7 cellular contexts compared by ENCODE assay signal in the genomic region with DNA sequence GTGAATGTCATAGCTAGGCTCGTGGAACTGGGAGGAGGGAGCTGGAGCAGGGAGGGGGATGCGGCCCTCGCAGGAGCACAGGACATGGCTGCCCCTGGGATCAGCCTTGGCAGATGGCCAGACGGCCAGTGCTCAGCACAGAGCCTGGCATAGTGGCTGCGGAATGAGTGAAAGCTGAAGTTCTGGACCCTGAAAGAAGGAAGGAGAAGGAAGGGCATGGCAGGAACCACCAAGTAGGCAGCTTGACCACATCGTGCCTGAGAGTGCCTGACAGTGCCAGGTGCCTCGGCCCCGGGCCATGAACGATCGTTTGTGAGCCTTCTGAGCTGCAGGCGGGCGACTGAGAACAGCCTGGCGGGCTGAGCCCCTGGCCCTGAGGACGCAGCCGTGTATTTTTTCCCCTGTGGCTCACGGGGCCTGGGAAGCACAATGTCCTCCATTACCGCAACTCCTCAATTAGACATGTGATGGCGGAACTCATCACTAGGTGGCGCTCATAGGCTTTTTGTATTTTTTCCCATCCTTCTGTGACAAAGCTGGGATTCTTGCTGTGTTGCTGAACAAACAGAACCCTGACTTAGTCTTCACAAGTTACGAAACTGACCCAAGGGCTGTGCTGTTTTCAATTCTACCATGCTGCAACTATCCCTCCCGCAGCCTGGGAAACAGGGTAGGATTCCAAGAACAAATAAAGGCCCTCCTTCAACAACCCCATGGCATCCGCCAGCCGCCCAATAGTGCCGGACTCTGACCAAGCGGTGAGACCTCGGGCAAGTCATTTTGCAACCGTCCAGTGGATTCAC. TPM values are rescaled to one million over a fixed set of nuclear protein-coding genes. Genes with fewer than 3 reads are reported as not detected.
DNase-seq lines count a peak whose midpoint lies in the region; ATAC-seq, FAIRE-seq and TF ChIP-seq lines count a peak whose summit lies in the region.

No MANE protein-coding gene starts in this region.

- H3K9ac ChIP-seq in Loucy (ENCODE audit: low read depth, low read length, poor library complexity, severe bottlenecking): no peak overlapping the region

- peak; percentile 90 for DNase-seq in RPMI8226
- DNase-seq in activated naive CD8-positive, alpha-beta T cell treated with anti-CD3 and anti-CD28 coated beads for 36 hours: peak; percentile 40
- DNase-seq in Right ventricle myocardium superior: peak; percentile 74
- DNase-seq in pancreas: peak; percentile 34 to 82 (median 67)
- DNase-seq in upper lobe of right lung: peak; percentile 67

- intact Hi-C loops in Right ventricle myocardium superior (cut with DNase I): loop anchor here (5.0 kb wide), 1 partner anchor 47 kb away; a partner anchor contains a TSS
- intact Hi-C loops in pancreas (cut with DNase I): no loop called here
- intact Hi-C loops in upper lobe of right lung (cut with DNase I): no loop called here

- H3K27me3 Mint-ChIP-seq in activated naive CD8-positive, alpha-beta T cell treated with anti-CD3 and anti-CD28 coated beads for 36 hours: peaks cover 6% of the 10 kb centered on the region

- no peak overlapping the region for H3K4me2 ChIP-seq in Loucy (ENCODE audit: low read depth, low read length, poor library complexity, severe bottlenecking)

- H3K9me3 ChIP-seq in Loucy (ENCODE audit: insufficient read depth, low read depth, low read length): no peaks in the 10 kb centered on the region
- H3K9me3 ChIP-seq in pancreas: no peaks in the 10 kb centered on the region
- no peaks in the 10 kb centered on the region for H3K9me3 ChIP-seq in upper lobe of right lung

- H3K36me3 ChIP-seq in Loucy (ENCODE audit: insufficient read depth, low read length) (no peaks in the 10 kb centered on the region), pancreas (no peaks in the 10 kb centered on the region), upper lobe of right lung (no peaks in the 10 kb centered on the region)

- TF ChIP-seq CTCF in GM12872 (IDR thresholded peaks at IDR 0.05; ENCODE audit: insufficient read depth, low read depth, low read length): peak; percentile 74
- TF ChIP-seq CTCF in Loucy (conservative IDR thresholded peaks at IDR 0.05; ENCODE audit: low read length): peak; percentile 79
- TF ChIP-seq CTCF in pancreas (IDR thresholded peaks at IDR 0.05): peak; percentile 49 to 79 (median 64)
- TF ChIP-seq CTCF in upper lobe of right lung (IDR thresholded peaks at IDR 0.05): peak; percentile 73

- H2AFZ ChIP-seq in Loucy (ENCODE audit: low read length): peak overlapping the region; percentile 87

- no peaks in the 10 kb centered on the region for H3K79me2 ChIP-seq in Loucy (ENCODE audit: insufficient read depth, low read length)

- H4K20me1 ChIP-seq in Loucy (ENCODE audit: insufficient read depth, low read length, poor library complexity, severe bottlenecking): no peaks in the 10 kb centered on the region

- H3F3A ChIP-seq in Loucy (ENCODE audit: low read depth): no peaks in the 10 kb centered on the region

- no peaks in the 10 kb centered on the region for H3K36me3 Mint-ChIP-seq in activated naive CD8-positive, alpha-beta T cell treated with anti-CD3 and anti-CD28 coated beads for 36 hours

- H3K27me3 ChIP-seq in Loucy (ENCODE audit: insufficient read depth, low read length, poor library complexity, severe bottlenecking): no peaks in the 10 kb centered on the region
- no peaks in the 10 kb centered on the region for H3K27me3 ChIP-seq in pancreas
- no peaks in the 10 kb centered on the region for H3K27me3 ChIP-seq in upper lobe of right lung

- H3K27ac ChIP-seq in pancreas (no peak overlapping the region), upper lobe of right lung (no peak overlapping the region)

- H3K9me3 Mint-ChIP-seq in activated naive CD8-positive, alpha-beta T cell treated with anti-CD3 and anti-CD28 coated beads for 36 hours: no peaks in the 10 kb centered on the region

- H3K4me3 ChIP-seq in Loucy (ENCODE audit: low read length, poor library complexity, severe bottlenecking): no peak overlapping the region
- H3K4me3 ChIP-seq in pancreas: peak overlapping the region in 1 of 4 donors; percentile 17
- H3K4me3 ChIP-seq in upper lobe of right lung: no peak overlapping the region

- H3K9me2 ChIP-seq in Loucy (replicated peaks; ENCODE audit: low read depth, low read length): no peaks in the 10 kb centered on the region

- no peak overlapping the region for H3K27ac Mint-ChIP-seq in activated naive CD8-positive, alpha-beta T cell treated with anti-CD3 and anti-CD28 coated beads for 36 hours

- WGBS in pancreas, 2 donors: 23 to 29% methylated on average over 26 to 27 of the region's 27 CpGs

- ATAC-seq in Right ventricle myocardium superior (ENCODE audit: poor library complexity): peak; percentile 95
- ATAC-seq in pancreas: peak; percentile 85 to 98 (median 94)
- ATAC-seq in upper lobe of right lung: peak; percentile 93

- no peak overlapping the region for H3K4me3 Mint-ChIP-seq in activated naive CD8-positive, alpha-beta T cell treated with anti-CD3 and anti-CD28 coated beads for 36 hours

- H3K4me1 Mint-ChIP-seq in activated naive CD8-positive, alpha-beta T cell treated with anti-CD3 and anti-CD28 coated beads for 36 hours: no peaks in the 10 kb centered on the region

- H3K4me1 ChIP-seq in Loucy (ENCODE audit: insufficient read depth, low read length, poor library complexity, severe bottlenecking): no peaks in the 10 kb centered on the region
- no peaks in the 10 kb centered on the region for H3K4me1 ChIP-seq in pancreas
- H3K4me1 ChIP-seq in upper lobe of right lung: peaks cover 3% of the 10 kb centered on the region

- no peak for FAIRE-seq in pancreas (lab: Jason Lieb, UNC)

RNA-seq across cellular contexts. Expression of a gene that starts 29.9 kb away (rescaled TPM):
- not detected for total RNA-seq in activated naive CD8-positive, alpha-beta T cell treated with anti-CD3 and anti-CD28 coated beads for 36 hours
- total RNA-seq in Right ventricle myocardium superior (0.27 TPM), pancreas (1 to 10 TPM; 1.1 to 2.0 (median 1.6) TPM), upper lobe of right lung (2.3 TPM)
- polyA plus RNA-seq in pancreas: 10 to 100 TPM in 1 of 2 donors, 1 to 10 TPM in 1; 4.6 to 15.6 TPM

RNA-seq across cellular contexts. Expression of a gene that starts 48.2 kb away (rescaled TPM):
- total RNA-seq in activated naive CD8-positive, alpha-beta T cell treated with anti-CD3 and anti-CD28 coated beads for 36 hours: not detected
- total RNA-seq in Right ventricle myocardium superior (not detected), pancreas (not detected), upper lobe of right lung (not detected)
- under 1 TPM; 0.02 to 0.04 TPM for polyA plus RNA-seq in pancreas

Comparison
In these comparisons a context has a peak if more than half of its experiments do, and no peak if none do; other contexts are left out.
1. DNase-seq: peak in every context shown above with its lines; median percentile 90 in RPMI8226; 74 in Right ventricle myocardium superior; 67 in pancreas; 67 in upper lobe of right lung; 40 in activated naive CD8-positive, alpha-beta T cell treated with anti-CD3 and anti-CD28 coated beads for 36 hours.